Comparison of ENCODE assay signal across 17 cellular contexts in the genomic region with DNA sequence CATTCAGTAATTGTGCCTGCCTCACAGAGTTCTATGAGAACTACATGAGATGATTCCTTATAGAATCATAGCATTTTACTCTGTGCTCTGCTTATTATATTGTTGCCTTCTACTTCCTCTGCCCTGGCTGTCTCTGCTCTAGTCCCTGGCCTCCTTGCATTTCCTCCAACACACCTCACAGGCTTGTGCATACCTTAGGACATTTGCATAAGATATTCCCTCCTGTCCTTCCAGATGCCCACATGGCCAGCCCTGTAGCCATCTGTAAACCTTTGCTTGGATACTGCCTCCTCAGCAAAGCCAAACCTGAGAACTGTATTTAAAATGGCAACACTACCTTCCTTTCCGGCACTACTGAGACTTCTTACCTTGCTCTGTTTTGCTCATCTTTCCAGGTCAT.
A peak's percentile ranks its signal among the peaks of the same experiment; 100 is the strongest.
DNase-seq lines count a peak whose midpoint lies in the region; ATAC-seq, FAIRE-seq and TF ChIP-seq lines count a peak whose summit lies in the region.
"Had no signal": no experiment of that assay in that cellular context is flagged by ENCODE, and none has a peak within 500 bp of the region (broad histone marks: within the 10 kb centered on the region; RNA-seq: fewer than 3 reads in every experiment).

No MANE protein-coding gene starts in this region.

- no peak for FAIRE-seq in H1 (lab: Jason Lieb, UNC)
- FAIRE-seq: GM12891, GM18507 had no signal

- TF ChIP-seq CTCF in H9 (conservative IDR thresholded peaks at IDR 0.05): no peak
- no peak for TF ChIP-seq CTCF in H1 (IDR thresholded peaks at IDR 0.05; ENCODE audit: control extremely low read depth in 1 of 3, insufficient read depth in 1 of 3, low read depth in 1 of 3, low read length in 3 of 3)
- no peak for TF ChIP-seq CTCF in OCI-LY7 (conservative IDR thresholded peaks at IDR 0.05; ENCODE audit: low read length)

- no peak overlapping the region for H3K14ac ChIP-seq in H9 (ENCODE audit: insufficient read depth, low read length)
- no peak overlapping the region for H3K14ac ChIP-seq in H1 (ENCODE audit: insufficient read length)

- H2BK120ac ChIP-seq in H9 (ENCODE audit: low read depth, low read length, poor library complexity, severe bottlenecking) (no peak overlapping the region), H1 (replicated peaks; ENCODE audit: low read depth, low read length) (no peak overlapping the region), mesendoderm (ENCODE audit: low read depth, low read length) (no peak overlapping the region)

- H3K4me2 ChIP-seq in H9 (ENCODE audit: insufficient read depth, insufficient read length, low read length) (no peak overlapping the region), H1 (ENCODE audit: insufficient read depth in 1 of 2, low read depth in 2 of 2, low read length in 2 of 2) (no peak overlapping the region), mesendoderm (ENCODE audit: low read length) (no peak overlapping the region), OCI-LY7 (ENCODE audit: low read length) (no peak overlapping the region)

- no peak overlapping the region for H3K18ac ChIP-seq in H9 (ENCODE audit: insufficient read length, low read depth, low read length)
- H3K18ac ChIP-seq in H1 (ENCODE audit: extremely low read depth, low read length): peak overlapping the region; percentile 33; the same call in 1 of the 2 replicates
- no peak overlapping the region for H3K18ac ChIP-seq in mesendoderm (ENCODE audit: low read length)

- no peak overlapping the region for H2BK12ac ChIP-seq in H9 (ENCODE audit: insufficient read length, low read depth, low read length)
- H2BK12ac ChIP-seq in H1 (ENCODE audit: low read depth, low read length): no peak overlapping the region

- H3K56ac ChIP-seq in H9 (ENCODE audit: insufficient read length, low read depth, low read length) (no peak overlapping the region), H1 (replicated peaks; ENCODE audit: insufficient read length, low read depth, low read length) (no peak overlapping the region), mesendoderm (ENCODE audit: low read length) (no peak overlapping the region)

- POLR2A ChIA-PET in H1 (lab: Charles Lee; ENCODE audit: partially characterized antibody): no interaction called here
- POLR2A ChIA-PET in OCI-LY7 (lab: Charles Lee): interaction anchor here (0.7 kb wide), 1 partner anchor 44 kb away, joined by 3 read pairs; no protein-coding TSS in a partner anchor

- no peaks in the 10 kb centered on the region for H3K9me3 ChIP-seq in H9 (ENCODE audit: control insufficient read depth, low read depth, low read length)
- no peaks in the 10 kb centered on the region for H3K9me3 ChIP-seq in H1 (ENCODE audit: insufficient read depth in 2 of 2, low read depth in 1 of 2, low read length in 1 of 2)
- H3K9me3 ChIP-seq in OCI-LY7 (ENCODE audit: low read length): no peaks in the 10 kb centered on the region
- H3K9me3 ChIP-seq: HAP-1 had no signal

- H3K36me3 ChIP-seq in H1 (ENCODE audit: control insufficient read depth in 2 of 4, insufficient read depth in 4 of 4, low read length in 3 of 4) (no peaks in the 10 kb centered on the region; a peak in 1 of 8 replicates), mesendoderm (ENCODE audit: control insufficient read depth, insufficient read depth, low read length) (no peaks in the 10 kb centered on the region), OCI-LY7 (ENCODE audit: insufficient read depth, low read length) (no peaks in the 10 kb centered on the region)
- H3K36me3 ChIP-seq: HAP-1 had no signal

- no peaks in the 10 kb centered on the region for H3K27me3 Mint-ChIP-seq in H9 (ENCODE audit: low read depth)

- DNase-seq in H9: no peak
- no peak for DNase-seq in H1 (ENCODE audit: low read depth in 1 of 2, low spot score in 2 of 2)
- DNase-seq in mesendoderm: peak; percentile 28
- no peak for DNase-seq in SHP77 treated with DMSO at 0.1 percent for 48 hours (lab: John Stamatoyannopoulos, UW)
- DNase-seq in OCI-LY7 (ENCODE audit: low spot score): no peak
- DNase-seq: C1 segment of cervical spinal cord; Calu3; CD4-positive, alpha-beta memory T cell; COR-L47; DMS53; DMS79 treated with DMSO at 0.1 percent for 48 hours; GF-D8; HFFc6 had no signal

- no peak overlapping the region for H3K23ac ChIP-seq in H9 (ENCODE audit: insufficient read length, low read depth, low read length)
- H3K23ac ChIP-seq in H1 (ENCODE audit: insufficient read length): no peak overlapping the region
- no peak overlapping the region for H3K23ac ChIP-seq in mesendoderm (ENCODE audit: low read length)

- H3K79me2 ChIP-seq in H9 (ENCODE audit: insufficient read depth, low read length): no peaks in the 10 kb centered on the region
- no peaks in the 10 kb centered on the region for H3K79me2 ChIP-seq in H1 (ENCODE audit: control insufficient read depth in 1 of 2, insufficient read depth in 2 of 2, low read length in 2 of 2)
- H3K79me2 ChIP-seq in mesendoderm (ENCODE audit: control insufficient read depth, insufficient read depth, low read length): no peaks in the 10 kb centered on the region
- H3K79me2 ChIP-seq in OCI-LY7 (ENCODE audit: insufficient read depth, low read depth, low read length): no peaks in the 10 kb centered on the region

- H3K36me3 Mint-ChIP-seq in H9 (ENCODE audit: insufficient read depth in 1 of 3, low read depth in 3 of 3): peaks cover 0 to 11% (median 4%) of the 10 kb centered on the region in 3 experiments; a peak in 3 of 7 replicates
- H3K36me3 Mint-ChIP-seq: CD4-positive, alpha-beta memory T cell had no signal

- no peak overlapping the region for H4K5ac ChIP-seq in H9 (ENCODE audit: insufficient read length, low read depth, low read length)
- H4K5ac ChIP-seq in H1 (ENCODE audit: insufficient read length, low read depth, low read length): no peak overlapping the region
- H4K5ac ChIP-seq in mesendoderm (ENCODE audit: low read length): no peak overlapping the region

- H3K9ac ChIP-seq in H9 (ENCODE audit: extremely low read depth, insufficient read length, low read length) (no peak overlapping the region), H1 (replicated peaks in 1 of 4; ENCODE audit: extremely low read depth in 1 of 4, low read depth in 3 of 4, low read length in 3 of 4) (no peak overlapping the region), mesendoderm (ENCODE audit: low read length) (no peak overlapping the region)

- TF ChIP-seq RAD21 in H1 (IDR thresholded peaks at IDR 0.05 in 1 of 2, conservative IDR thresholded peaks at IDR 0.05 in 1 of 2; ENCODE audit: low read depth in 2 of 2, low read length in 2 of 2): no peak

- no peak for TF ChIP-seq POLR2A in H1 (IDR thresholded peaks at IDR 0.05; ENCODE audit: control extremely low read depth in 1 of 2, low read depth in 2 of 2, low read length in 2 of 2)

- H3K4ac ChIP-seq in H9 (ENCODE audit: low read depth, low read length) (no peak overlapping the region), H1 (replicated peaks; ENCODE audit: insufficient read length, low read depth, low read length) (no peak overlapping the region), mesendoderm (ENCODE audit: low read depth, low read length) (no peak overlapping the region)

- H3K9me2 ChIP-seq in OCI-LY7 (ENCODE audit: insufficient read depth, low read length): no peaks in the 10 kb centered on the region

- no peaks in the 10 kb centered on the region for H4K20me1 ChIP-seq in H9 (ENCODE audit: control insufficient read depth, insufficient read depth, insufficient read length)
- H4K20me1 ChIP-seq in H1 (replicated peaks in 1 of 2; ENCODE audit: control insufficient read depth in 1 of 2, insufficient read depth in 2 of 2, low read length in 2 of 2): no peaks in the 10 kb centered on the region
- H4K20me1 ChIP-seq in OCI-LY7 (ENCODE audit: insufficient read depth, low read length): no peaks in the 10 kb centered on the region

- no peak overlapping the region for H3K4me3 Mint-ChIP-seq in H9
- H3K4me3 Mint-ChIP-seq: CD4-positive, alpha-beta memory T cell; HFFc6 had no signal

- H2BK5ac ChIP-seq in H9 (ENCODE audit: insufficient read length, low read length) (no peak overlapping the region), H1 (ENCODE audit: low read depth, low read length) (no peak overlapping the region), mesendoderm (ENCODE audit: low read length) (no peak overlapping the region)

- no CpG with 5 or more reads among the region's 1 CpG for WGBS in H9 (ENCODE audit: extremely low coverage, insufficient read length, low lambda C conversion rate)
- WGBS in H1 (ENCODE audit: extremely low coverage in 1 of 2, insufficient coverage in 1 of 2, insufficient read length in 1 of 2, insufficient replicate concordance in 2 of 2, low coverage in 1 of 2, low lambda C conversion rate in 2 of 2, missing lambda C conversion rate in 1 of 2), 2 experiments: 100% methylated on average over 1 of the region's 1 CpG; no CpG with 5 or more reads in 1 of the 2 experiments
- no CpG with 5 or more reads among the region's 1 CpG for WGBS in mesendoderm (ENCODE audit: extremely low coverage, insufficient coverage, low lambda C conversion rate)

- no peak overlapping the region for H3T11ph ChIP-seq in H9 (ENCODE audit: low read length)

- BruUV-seq in OCI-LY7 (replicated peaks; lab: Mats Ljungman, UMichigan): no TSS peak

- H3K27ac ChIP-seq in H9 (ENCODE audit: insufficient read length, low read depth, low read length) (no peak overlapping the region), H1 (ENCODE audit: low read depth, low read length) (no peak overlapping the region), mesendoderm (ENCODE audit: low read depth, low read length) (no peak overlapping the region), OCI-LY7 (ENCODE audit: low read depth, low read length, poor library complexity, severe bottlenecking) (no peak overlapping the region)

- H3K4me1 ChIP-seq in H9 (ENCODE audit: insufficient read depth, low read length) (peaks cover 3% of the 10 kb centered on the region; the same call in 1 of the 2 replicates), H1 (replicated peaks in 1 of 4; ENCODE audit: control insufficient read depth in 3 of 4, insufficient read depth in 4 of 4, low read length in 3 of 4) (no peaks in the 10 kb centered on the region), mesendoderm (ENCODE audit: control insufficient read depth, low read depth, low read length) (no peaks in the 10 kb centered on the region), OCI-LY7 (ENCODE audit: insufficient read depth, low read length, poor library complexity, severe bottlenecking) (no peaks in the 10 kb centered on the region)
- H3K4me1 ChIP-seq: HAP-1 had no signal

- CTCF ChIA-PET in H1 (lab: Charles Lee; ENCODE audit: partially characterized antibody): interaction anchor here (0.9 kb wide), 1 partner anchor 15 kb away, joined by 3 read pairs; no protein-coding TSS in a partner anchor
- CTCF ChIA-PET in OCI-LY7 (lab: Charles Lee; ENCODE audit: unreplicated experiment): no interaction called here

- H3K23me2 ChIP-seq in H9 (ENCODE audit: insufficient read length, low read depth, low read length, poor library complexity, severe bottlenecking) (no peaks in the 10 kb centered on the region), H1 (ENCODE audit: low read depth, low read length) (no peaks in the 10 kb centered on the region; the same call in 1 of the 2 replicates)

- H4K8ac ChIP-seq in H9 (replicated peaks; ENCODE audit: insufficient read length, low read depth, low read length): no peak overlapping the region
- H4K8ac ChIP-seq in H1 (ENCODE audit: extremely low read depth, insufficient read depth, low read length): no peak overlapping the region
- no peak overlapping the region for H4K8ac ChIP-seq in mesendoderm (ENCODE audit: low read depth, low read length)

- intact Hi-C loops in OCI-LY7 (cut with micrococcal nuclease; ENCODE audit: unreplicated experiment): no loop called here

- H2BK15ac ChIP-seq in H9 (ENCODE audit: low read depth, low read length) (no peak overlapping the region), H1 (ENCODE audit: low read length) (no peak overlapping the region; the same call in 1 of the 2 replicates), mesendoderm (replicated peaks; ENCODE audit: low read depth) (no peak overlapping the region)

- no peaks in the 10 kb centered on the region for H3K79me1 ChIP-seq in H9 (ENCODE audit: insufficient read depth, low read depth, low read length, poor library complexity, severe bottlenecking)
- H3K79me1 ChIP-seq in H1 (ENCODE audit: low read depth, low read length): no peaks in the 10 kb centered on the region
- H3K79me1 ChIP-seq in mesendoderm (ENCODE audit: low read length): no peaks in the 10 kb centered on the region

- H3K4me1 Mint-ChIP-seq in H9: peaks cover 5 to 14% of the 10 kb centered on the region in 2 experiments
- H3K4me1 Mint-ChIP-seq: CD4-positive, alpha-beta memory T cell had no signal

- H3K27me3 ChIP-seq in H9 (ENCODE audit: insufficient read depth, low read length) (no peaks in the 10 kb centered on the region), H1 (replicated peaks in 1 of 4; ENCODE audit: control insufficient read depth in 3 of 4, extremely low read depth in 1 of 4, insufficient read depth in 3 of 4, low read length in 3 of 4) (no peaks in the 10 kb centered on the region), mesendoderm (ENCODE audit: insufficient read depth, low read length, poor library complexity) (no peaks in the 10 kb centered on the region)

- H2AK5ac ChIP-seq in H9 (ENCODE audit: insufficient read length, low read length) (no peak overlapping the region), H1 (ENCODE audit: low read depth, low read length) (no peak overlapping the region), mesendoderm (ENCODE audit: low read length) (no peak overlapping the region)

- H3K4me3 ChIP-seq in H1 (ENCODE audit: extremely low read depth in 1 of 4, insufficient read depth in 2 of 4, low read depth in 3 of 4, low read length in 4 of 4) (no peak overlapping the region), mesendoderm (ENCODE audit: low read length) (no peak overlapping the region), OCI-LY7 (ENCODE audit: low read depth, low read length, poor library complexity, severe bottlenecking) (no peak overlapping the region)
- H3K4me3 ChIP-seq: HAP-1 had no signal

- no peak for ATAC-seq in GM19397 (IDR thresholded peaks at IDR 0.05; ENCODE audit: unreplicated experiment)

- H3K27ac Mint-ChIP-seq in H9: peak overlapping the region in 2 of 3 experiments; percentile 80 to 86; a peak in 5 of 7 replicates
- H3K27ac Mint-ChIP-seq: CD4-positive, alpha-beta memory T cell; HFFc6 had no signal

- H3K9me3 Mint-ChIP-seq in H9: peaks cover 2 to 8% of the 10 kb centered on the region in 2 experiments; a peak in 3 of 5 replicates

- no peak for TF ChIP-seq EP300 in H1 (IDR thresholded peaks at IDR 0.05; ENCODE audit: borderline replicate concordance in 1 of 2, low read depth in 2 of 2, low read length in 2 of 2)

- no peak overlapping the region for H4K91ac ChIP-seq in H9 (ENCODE audit: insufficient read length, low read depth, low read length)
- H4K91ac ChIP-seq in H1 (replicated peaks; ENCODE audit: insufficient read length, low read length): no peak overlapping the region

- H2AFZ ChIP-seq in H9 (ENCODE audit: low read length) (peak overlapping the region; percentile 57), H1 (ENCODE audit: low read length) (no peak overlapping the region; the same call in 1 of the 2 replicates), OCI-LY7 (ENCODE audit: low read length) (no peak overlapping the region)

- H2BK20ac ChIP-seq in H9 (ENCODE audit: low read depth, low read length, poor library complexity, severe bottlenecking) (no peak overlapping the region), H1 (ENCODE audit: low read length) (peak overlapping the region; percentile 27; the same call in 1 of the 2 replicates)
